ENCODE assay signal across 17 cellular contexts in the genomic region with DNA sequence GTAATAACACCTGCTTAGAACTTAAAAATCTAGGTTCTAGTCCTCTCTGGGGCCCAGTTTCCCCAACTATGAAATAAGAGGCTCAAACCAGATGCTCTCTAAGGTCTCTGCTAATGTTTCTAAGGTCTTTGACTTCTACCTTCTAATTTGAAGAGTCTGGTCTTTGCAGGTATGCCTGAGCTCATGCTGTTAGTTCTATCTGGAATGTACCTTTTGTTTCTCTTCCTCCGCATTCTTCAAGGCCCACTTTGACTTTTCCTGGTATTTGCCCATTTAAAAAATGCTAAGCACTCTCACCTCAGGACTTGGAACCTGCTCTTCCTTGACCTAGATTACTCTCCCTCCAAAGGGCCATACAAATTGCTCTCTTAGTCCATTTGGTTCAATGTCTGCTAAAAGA. TPM values are rescaled to one million over a fixed set of nuclear protein-coding genes. Genes with fewer than 3 reads are reported as not detected.
A peak's percentile ranks its signal among the peaks of the same experiment; 100 is the strongest.
DNase-seq lines count a peak whose midpoint lies in the region; FAIRE-seq and TF ChIP-seq lines count a peak whose summit lies in the region.
"Had no signal": no experiment of that assay in that cellular context is flagged by ENCODE, and none has a peak within 500 bp of the region (broad histone marks: within the 10 kb centered on the region; RNA-seq: fewer than 3 reads in every experiment).

No MANE protein-coding gene starts in this region.

- no peak overlapping the region for H2AK5ac ChIP-seq in H9 (ENCODE audit: insufficient read length, low read length)

- no peak for TF ChIP-seq POLR2A in esophagus squamous epithelium (IDR thresholded peaks at IDR 0.05)

- no peak overlapping the region for H2BK20ac ChIP-seq in H9 (ENCODE audit: low read depth, low read length, poor library complexity, severe bottlenecking)

- no peak overlapping the region for H3K56ac ChIP-seq in H9 (ENCODE audit: insufficient read length, low read depth, low read length)

- no peak overlapping the region for H4K8ac ChIP-seq in H9 (replicated peaks; ENCODE audit: insufficient read length, low read depth, low read length)

- H3K4me3 Mint-ChIP-seq in H9 (no peak overlapping the region), astrocyte (ENCODE audit: unreplicated experiment) (no peak overlapping the region), progenitor cell of endocrine pancreas (ENCODE audit: low read depth) (no peak overlapping the region)
- H3K4me3 Mint-ChIP-seq: CD4-positive, alpha-beta memory T cell had no signal

- H3K9me3 Mint-ChIP-seq in H9, result no peaks in the 10 kb centered on the region; a peak in 1 of 5 replicates
- H3K9me3 Mint-ChIP-seq in astrocyte (ENCODE audit: unreplicated experiment), result peaks cover 2% of the 10 kb centered on the region
- peaks cover 16% of the 10 kb centered on the region for H3K9me3 Mint-ChIP-seq in progenitor cell of endocrine pancreas (ENCODE audit: low read depth)

- H3K9ac ChIP-seq in H9 (ENCODE audit: extremely low read depth, insufficient read length, low read length) (no peak overlapping the region), astrocyte (ENCODE audit: low read length) (no peak overlapping the region)

- no peak overlapping the region for H3T11ph ChIP-seq in H9 (ENCODE audit: low read length)

- H3K4me2 ChIP-seq in H9 (ENCODE audit: insufficient read depth, insufficient read length, low read length) (no peak overlapping the region), astrocyte (ENCODE audit: low read length) (no peak overlapping the region)
- H3K4me2 ChIP-seq: A549 had no signal

- H3K9me3 ChIP-seq in H9 (ENCODE audit: control insufficient read depth, low read depth, low read length) (no peaks in the 10 kb centered on the region), astrocyte (ENCODE audit: insufficient read depth, low read depth, low read length) (no peaks in the 10 kb centered on the region), esophagus squamous epithelium (no peaks in the 10 kb centered on the region)
- H3K9me3 ChIP-seq: A549, BE2C had no signal

- intact Hi-C loops in esophagus squamous epithelium (cut with DNase I), result no loop called here

- H3K23ac ChIP-seq in H9 (ENCODE audit: insufficient read length, low read depth, low read length), result no peak overlapping the region

- H4K5ac ChIP-seq in H9 (ENCODE audit: insufficient read length, low read depth, low read length), result no peak overlapping the region

- H4K20me1 ChIP-seq in H9 (ENCODE audit: control insufficient read depth, insufficient read depth, insufficient read length) (no peaks in the 10 kb centered on the region), astrocyte (ENCODE audit: insufficient read depth, low read length) (peaks cover 3% of the 10 kb centered on the region)

- H3K79me1 ChIP-seq in H9 (ENCODE audit: insufficient read depth, low read depth, low read length, poor library complexity, severe bottlenecking), result no peaks in the 10 kb centered on the region

- no peak overlapping the region for H3K27ac ChIP-seq in H9 (ENCODE audit: insufficient read length, low read depth, low read length)
- H3K27ac ChIP-seq in astrocyte (ENCODE audit: low read depth, low read length), result no peak overlapping the region
- no peak overlapping the region for H3K27ac ChIP-seq in esophagus squamous epithelium
- H3K27ac ChIP-seq: A549, C4-2B had no signal

- peak; percentile 13 for FAIRE-seq in astrocyte (lab: Jason Lieb, UNC)
- FAIRE-seq: A549, GM12892, H54, HTR-8/SVneo, K562 had no signal

- H3K4me1 Mint-ChIP-seq in H9 (peaks cover 10 to 15% of the 10 kb centered on the region in 2 experiments), astrocyte (ENCODE audit: low read depth, unreplicated experiment) (no peaks in the 10 kb centered on the region), progenitor cell of endocrine pancreas (ENCODE audit: low read depth) (no peaks in the 10 kb centered on the region)

- H3K79me2 ChIP-seq in H9 (ENCODE audit: insufficient read depth, low read length) (no peaks in the 10 kb centered on the region), astrocyte (ENCODE audit: insufficient read depth, low read length) (no peaks in the 10 kb centered on the region)

- no CpG with 5 or more reads among the region's 1 CpG for WGBS in H9 (ENCODE audit: extremely low coverage, insufficient read length, low lambda C conversion rate)
- WGBS in esophagus squamous epithelium, 2 donors, result 100% methylated on average over 1 of the region's 1 CpG

- H3K23me2 ChIP-seq in H9 (ENCODE audit: insufficient read length, low read depth, low read length, poor library complexity, severe bottlenecking), result no peaks in the 10 kb centered on the region

- H3K27me3 Mint-ChIP-seq in H9 (ENCODE audit: low read depth) (no peaks in the 10 kb centered on the region), astrocyte (ENCODE audit: low read depth, unreplicated experiment) (no peaks in the 10 kb centered on the region), progenitor cell of endocrine pancreas (no peaks in the 10 kb centered on the region)
- H3K27me3 Mint-ChIP-seq: CD4-positive, alpha-beta memory T cell had no signal

- H2BK120ac ChIP-seq in H9 (ENCODE audit: low read depth, low read length, poor library complexity, severe bottlenecking), result no peak overlapping the region

- H3K36me3 ChIP-seq in astrocyte (ENCODE audit: insufficient read depth, low read length) (peaks cover 40% of the 10 kb centered on the region), esophagus squamous epithelium (peaks cover 0 to 98% (median 4%) of the 10 kb centered on the region in 3 donors)
- H3K36me3 ChIP-seq: BE2C had no signal

- H4K91ac ChIP-seq in H9 (ENCODE audit: insufficient read length, low read depth, low read length), result no peak overlapping the region

- no peaks in the 10 kb centered on the region; the same call in none of the 2 replicates for H3K4me1 ChIP-seq in H9 (ENCODE audit: insufficient read depth, low read length)
- H3K4me1 ChIP-seq in astrocyte (ENCODE audit: insufficient read depth, low read length), result no peaks in the 10 kb centered on the region
- peaks cover 0 to 7% (median 0%) of the 10 kb centered on the region in 3 donors for H3K4me1 ChIP-seq in esophagus squamous epithelium
- H3K4me1 ChIP-seq: A549, BE2C had no signal

- no peak overlapping the region for H2BK15ac ChIP-seq in H9 (ENCODE audit: low read depth, low read length)

- DNase-seq in H9 (no peak), astrocyte (ENCODE audit: low read depth) (no peak), iPS-NIHi11 (ENCODE audit: low spot score) (peak; percentile 18), progenitor cell of endocrine pancreas (ENCODE audit: low spot score, unreplicated experiment) (no peak), NCI-H128 (lab: John Stamatoyannopoulos, UW; ENCODE audit: unreplicated experiment) (no peak), esophagus squamous epithelium (lab: John Stamatoyannopoulos, UW) (no peak), RKO (ENCODE audit: low spot score) (no peak)
- DNase-seq: BE2C; CD4-positive, alpha-beta memory T cell; DMS79; GDM1 had no signal

- no peak overlapping the region for H3K18ac ChIP-seq in H9 (ENCODE audit: insufficient read length, low read depth, low read length)

- no peak overlapping the region for H2BK12ac ChIP-seq in H9 (ENCODE audit: insufficient read length, low read depth, low read length)

- H3K4ac ChIP-seq in H9 (ENCODE audit: low read depth, low read length), result no peak overlapping the region

- H2BK5ac ChIP-seq in H9 (ENCODE audit: insufficient read length, low read length), result no peak overlapping the region

- peaks cover 8 to 23% (median 19%) of the 10 kb centered on the region in 3 experiments for H3K36me3 Mint-ChIP-seq in H9 (ENCODE audit: insufficient read depth in 1 of 3, low read depth in 3 of 3)
- H3K36me3 Mint-ChIP-seq in astrocyte (ENCODE audit: low read depth, unreplicated experiment), result peaks cover 29% of the 10 kb centered on the region
- peaks cover 47% of the 10 kb centered on the region for H3K36me3 Mint-ChIP-seq in progenitor cell of endocrine pancreas (ENCODE audit: insufficient read depth)

- H2AFZ ChIP-seq in H9 (ENCODE audit: low read length) (no peak overlapping the region), astrocyte (ENCODE audit: low read depth, low read length) (no peak overlapping the region)

- H3K27me3 ChIP-seq in H9 (ENCODE audit: insufficient read depth, low read length), result no peaks in the 10 kb centered on the region
- no peaks in the 10 kb centered on the region for H3K27me3 ChIP-seq in astrocyte (ENCODE audit: insufficient read depth, low read length)
- no peaks in the 10 kb centered on the region for H3K27me3 ChIP-seq in esophagus squamous epithelium
- H3K27me3 ChIP-seq: BE2C had no signal

- H3K14ac ChIP-seq in H9 (ENCODE audit: insufficient read depth, low read length), result no peak overlapping the region

- TF ChIP-seq CTCF in H9 (conservative IDR thresholded peaks at IDR 0.05) (no peak), astrocyte (IDR thresholded peaks at IDR 0.05; ENCODE audit: insufficient read depth, low read depth, low read length) (no peak), progenitor cell of endocrine pancreas (IDR thresholded peaks at IDR 0.05; ENCODE audit: unreplicated experiment) (no peak), esophagus squamous epithelium (IDR thresholded peaks at IDR 0.05) (no peak)

- H3K27ac Mint-ChIP-seq in H9, result peak overlapping the region; percentile 9 to 85 (median 60); a peak in 4 of 7 replicates
- no peak overlapping the region for H3K27ac Mint-ChIP-seq in astrocyte (ENCODE audit: unreplicated experiment)
- H3K27ac Mint-ChIP-seq in progenitor cell of endocrine pancreas, result peak overlapping the region; percentile 26
- H3K27ac Mint-ChIP-seq: CD4-positive, alpha-beta memory T cell had no signal

- no peak overlapping the region for H3K4me3 ChIP-seq in astrocyte (ENCODE audit: insufficient read depth, low read depth, low read length)
- no peak overlapping the region for H3K4me3 ChIP-seq in esophagus squamous epithelium
- H3K4me3 ChIP-seq: A549, K562 had no signal

RNA-seq across cellular contexts. Expression of a gene that starts 13.5 kb away (rescaled TPM):
- total RNA-seq in H9 (2021) (3.8 and 4.2 TPM in 2 replicates), astrocyte (12.7 and 13.1 TPM in 2 replicates), progenitor cell of endocrine pancreas (11.9 and 12.2 TPM in 2 replicates), esophagus squamous epithelium (10 to 100 TPM in 2 of 4 donors, 1 to 10 TPM in 2; 5.7 to 12.5 (median 10.5) TPM)
